ENCODE assay signal across 2 cellular contexts in genomic region chr11:11988862-11989261, GRCh38.
TF ChIP-seq lines count a peak whose summit lies in the region.

No MANE protein-coding gene starts in this region.

TF ChIP-seq in IMR-90, 13 proteins besides CTCF, POLR2A, EP300 and RAD21:
- TF ChIP-seq ELK1 (IDR thresholded peaks at IDR 0.05; ENCODE audit: borderline replicate concordance, low read depth, low read length) (no peak), FOS (IDR thresholded peaks at IDR 0.05; ENCODE audit: low read depth, low read length) (no peak), NFE2L2 (IDR thresholded peaks at IDR 0.05; ENCODE audit: low read depth, low read length) (no peak)
TF ChIP-seq in IMR-90: peak in this region for 0.

TF ChIP-seq in H1, 55 proteins besides CTCF, POLR2A, EP300 and RAD21:
- 0 out of 2 replicates have a peak, but pooled peaks have one; percentile 20 for TF ChIP-seq TEAD4 (IDR thresholded peaks at IDR 0.05; ENCODE audit: low read depth, low read length)
- TF ChIP-seq HDAC2 (IDR thresholded peaks at IDR 0.05; ENCODE audit: borderline replicate concordance in 1 of 2, low read depth in 2 of 2, low read length in 2 of 2): no peak
